ENCODE assay signal across 23 cellular contexts in genomic region chr17:79545251-79546005, GRCh38.
DNase-seq lines count a peak whose midpoint lies in the region; ATAC-seq and TF ChIP-seq lines count a peak whose summit lies in the region.
"Had no signal": no experiment of that assay in that cellular context is flagged by ENCODE, and none has a peak within 500 bp of the region (broad histone marks: within the 10 kb centered on the region; RNA-seq: fewer than 3 reads in every experiment).

No MANE protein-coding gene starts in this region.

- H3K27ac ChIP-seq in neuronal stem cell (replicated peaks; ENCODE audit: low read length): no peak overlapping the region
- H3K27ac ChIP-seq in tibial nerve: no peak overlapping the region
- H3K27ac ChIP-seq in left lung: no peak overlapping the region
- H3K27ac ChIP-seq: BLaER1 treated with 17β-estradiol and CSF1 and Interleukin-3, amounts not matched to agents 10 nM and 100 nM; SJCRH30 had no signal

- ATAC-seq in natural killer cell treated with Interleukin-12 subunit alpha and Interleukin-12 subunit beta and Interleukin-15 and Interleukin-18, amount 100 ng/mL, for 72 hours: no peak
- ATAC-seq in natural killer cell: no peak
- ATAC-seq in stimulated activated naive CD8-positive, alpha-beta T cell treated with anti-CD3 and anti-CD28 coated beads, Interleukin-15, amount 100 ng/mL, for 72 hours: no peak
- ATAC-seq in left lung: no peak
- ATAC-seq: K562 had no signal

- no peak overlapping the region for H3K4me3 ChIP-seq in neuronal stem cell (ENCODE audit: low read length in 2 of 2)
- no peak overlapping the region for H3K4me3 ChIP-seq in tibial nerve
- H3K4me3 ChIP-seq in left lung: no peak overlapping the region
- H3K4me3 ChIP-seq: BLaER1 treated with 17β-estradiol and CSF1 and Interleukin-3, amounts not matched to agents 10 nM and 100 nM; K562; MG63; SJCRH30 had no signal

- intact Hi-C loops in natural killer cell (cut with micrococcal nuclease): no loop called here
- intact Hi-C loops in left lung (cut with DNase I): no loop called here

- peak overlapping the region; percentile 41 for H2AK5ac ChIP-seq in neuronal stem cell (ENCODE audit: low read depth, low read length)

- H3K4me2 ChIP-seq in neuronal stem cell (ENCODE audit: insufficient read depth, low read length, poor library complexity, severe bottlenecking): no peak overlapping the region

- no peak overlapping the region for H4K8ac ChIP-seq in neuronal stem cell (ENCODE audit: low read depth, low read length)

- no peak overlapping the region for H3K27ac Mint-ChIP-seq in natural killer cell treated with Interleukin-12 subunit alpha and Interleukin-12 subunit beta and Interleukin-15 and Interleukin-18, amount 100 ng/mL, for 72 hours
- no peak overlapping the region for H3K27ac Mint-ChIP-seq in natural killer cell
- H3K27ac Mint-ChIP-seq in chondrocyte (ENCODE audit: unreplicated experiment): no peak overlapping the region
- H3K27ac Mint-ChIP-seq in stimulated activated naive CD8-positive, alpha-beta T cell treated with anti-CD3 and anti-CD28 coated beads, Interleukin-15, amount 100 ng/mL, for 72 hours: peak overlapping the region in 1 of 2 donors; percentile 85
- H3K27ac Mint-ChIP-seq: CD8-positive, alpha-beta memory T cell had no signal

- H2BK12ac ChIP-seq in neuronal stem cell (ENCODE audit: low read length): no peak overlapping the region

- no peak for TF ChIP-seq POLR2A in tibial nerve (IDR thresholded peaks at IDR 0.05)

- no peak overlapping the region for H3K4ac ChIP-seq in neuronal stem cell (ENCODE audit: low read length)

- H3K4me1 ChIP-seq in neuronal stem cell (ENCODE audit: control insufficient read depth in 2 of 2, insufficient read depth in 1 of 2, low read depth in 1 of 2, low read length in 2 of 2) (peaks cover 0 to 7% of the 10 kb centered on the region in 2 donors), tibial nerve (no peaks in the 10 kb centered on the region), left lung (no peaks in the 10 kb centered on the region)
- H3K4me1 ChIP-seq: SJCRH30 had no signal

- H3K9ac ChIP-seq in neuronal stem cell (ENCODE audit: low read depth, low read length, poor library complexity): peak overlapping the region; percentile 10
- H3K9ac ChIP-seq: BLaER1 treated with 17β-estradiol and CSF1 and Interleukin-3, amounts not matched to agents 10 nM and 100 nM had no signal

- peak overlapping the region; percentile 46 for H3K18ac ChIP-seq in neuronal stem cell (ENCODE audit: low read length)

- no peak overlapping the region for H3K14ac ChIP-seq in neuronal stem cell (ENCODE audit: low read length)

- peaks cover 0 to 23% (median 0%) of the 10 kb centered on the region in 3 experiments for H3K27me3 ChIP-seq in neuronal stem cell (ENCODE audit: control insufficient read depth in 3 of 3, insufficient read depth in 3 of 3, low read depth in 1 of 3, low read length in 3 of 3)
- H3K27me3 ChIP-seq in tibial nerve: peaks cover 0 to 8% of the 10 kb centered on the region in 2 donors
- peaks cover 0 to 58% of the 10 kb centered on the region in 2 donors for H3K27me3 ChIP-seq in left lung
- H3K27me3 ChIP-seq: BLaER1 treated with 17β-estradiol and CSF1 and Interleukin-3, amounts not matched to agents 10 nM and 100 nM had no signal

- H2BK5ac ChIP-seq in neuronal stem cell (ENCODE audit: low read length): no peak overlapping the region

- no peaks in the 10 kb centered on the region for H3K79me1 ChIP-seq in neuronal stem cell (ENCODE audit: low read depth, low read length)

- H2AFZ ChIP-seq in neuronal stem cell (ENCODE audit: low read length): no peak overlapping the region

- no peak overlapping the region for H3K4me3 Mint-ChIP-seq in natural killer cell treated with Interleukin-12 subunit alpha and Interleukin-12 subunit beta and Interleukin-15 and Interleukin-18, amount 100 ng/mL, for 72 hours
- H3K4me3 Mint-ChIP-seq in natural killer cell (no peak overlapping the region), chondrocyte (ENCODE audit: unreplicated experiment) (no peak overlapping the region)
- no peak overlapping the region for H3K4me3 Mint-ChIP-seq in stimulated activated naive CD8-positive, alpha-beta T cell treated with anti-CD3 and anti-CD28 coated beads, Interleukin-15, amount 100 ng/mL, for 72 hours
- H3K4me3 Mint-ChIP-seq: CD8-positive, alpha-beta memory T cell had no signal

- TF ChIP-seq EP300 in tibial nerve (IDR thresholded peaks at IDR 0.05): no peak

- no peaks in the 10 kb centered on the region for H3K9me3 ChIP-seq in neuronal stem cell (replicated peaks in 1 of 2; ENCODE audit: control insufficient read depth in 2 of 2, insufficient read depth in 1 of 2, low read depth in 1 of 2, low read length in 2 of 2)
- H3K9me3 ChIP-seq in tibial nerve: no peaks in the 10 kb centered on the region
- no peaks in the 10 kb centered on the region for H3K9me3 ChIP-seq in left lung
- H3K9me3 ChIP-seq: BLaER1 treated with 17β-estradiol and CSF1 and Interleukin-3, amounts not matched to agents 10 nM and 100 nM; MG63; SJCRH30 had no signal

- no peak overlapping the region for H3K23ac ChIP-seq in neuronal stem cell (ENCODE audit: low read depth, low read length, poor library complexity)

- no peaks in the 10 kb centered on the region for H3K27me3 Mint-ChIP-seq in natural killer cell treated with Interleukin-12 subunit alpha and Interleukin-12 subunit beta and Interleukin-15 and Interleukin-18, amount 100 ng/mL, for 72 hours
- H3K27me3 Mint-ChIP-seq in natural killer cell (ENCODE audit: low read depth in 2 of 2) (no peaks in the 10 kb centered on the region), chondrocyte (ENCODE audit: low read depth) (peaks cover 30% of the 10 kb centered on the region)
- peaks cover 26% of the 10 kb centered on the region for H3K27me3 Mint-ChIP-seq in stimulated activated naive CD8-positive, alpha-beta T cell treated with anti-CD3 and anti-CD28 coated beads, Interleukin-15, amount 100 ng/mL, for 72 hours

- no peak overlapping the region for H4K91ac ChIP-seq in neuronal stem cell (ENCODE audit: low read depth, low read length, poor library complexity)

- WGBS in neuronal stem cell (ENCODE audit: extremely low coverage in 2 of 2, insufficient read length in 2 of 2, insufficient replicate concordance in 1 of 2), 2 donors: no CpG with 5 or more reads among the region's 20 CpGs
- 69 to 84% methylated on average over 18 to 20 of the region's 20 CpGs for WGBS in tibial nerve, 2 donors

- H3K4me1 Mint-ChIP-seq in natural killer cell treated with Interleukin-12 subunit alpha and Interleukin-12 subunit beta and Interleukin-15 and Interleukin-18, amount 100 ng/mL, for 72 hours (ENCODE audit: low read depth in 2 of 2): peaks cover 2 to 7% of the 10 kb centered on the region in 2 donors
- H3K4me1 Mint-ChIP-seq in natural killer cell (peaks cover 0 to 26% of the 10 kb centered on the region in 2 donors), chondrocyte (ENCODE audit: low read depth) (no peaks in the 10 kb centered on the region)
- H3K4me1 Mint-ChIP-seq in stimulated activated naive CD8-positive, alpha-beta T cell treated with anti-CD3 and anti-CD28 coated beads, Interleukin-15, amount 100 ng/mL, for 72 hours: no peaks in the 10 kb centered on the region
- H3K4me1 Mint-ChIP-seq: CD8-positive, alpha-beta memory T cell had no signal

- no peaks in the 10 kb centered on the region for H3K36me3 Mint-ChIP-seq in natural killer cell treated with Interleukin-12 subunit alpha and Interleukin-12 subunit beta and Interleukin-15 and Interleukin-18, amount 100 ng/mL, for 72 hours
- H3K36me3 Mint-ChIP-seq in natural killer cell (no peaks in the 10 kb centered on the region), chondrocyte (ENCODE audit: low read depth) (no peaks in the 10 kb centered on the region)
- H3K36me3 Mint-ChIP-seq: CD8-positive, alpha-beta memory T cell had no signal

- no peaks in the 10 kb centered on the region for H3K9me3 Mint-ChIP-seq in natural killer cell treated with Interleukin-12 subunit alpha and Interleukin-12 subunit beta and Interleukin-15 and Interleukin-18, amount 100 ng/mL, for 72 hours
- H3K9me3 Mint-ChIP-seq in natural killer cell: no peaks in the 10 kb centered on the region
- no peaks in the 10 kb centered on the region for H3K9me3 Mint-ChIP-seq in chondrocyte (ENCODE audit: low read depth)
- no peaks in the 10 kb centered on the region for H3K9me3 Mint-ChIP-seq in stimulated activated naive CD8-positive, alpha-beta T cell treated with anti-CD3 and anti-CD28 coated beads, Interleukin-15, amount 100 ng/mL, for 72 hours

- H3K36me3 ChIP-seq in neuronal stem cell (replicated peaks in 1 of 2; ENCODE audit: control insufficient read depth in 2 of 2, insufficient read depth in 2 of 2, low read length in 2 of 2) (no peaks in the 10 kb centered on the region), tibial nerve (no peaks in the 10 kb centered on the region), left lung (no peaks in the 10 kb centered on the region)
- H3K36me3 ChIP-seq: BLaER1 treated with 17β-estradiol and CSF1 and Interleukin-3, amounts not matched to agents 10 nM and 100 nM; MG63; SJCRH30 had no signal

- DNase-seq in natural killer cell treated with Interleukin-12 subunit alpha and Interleukin-12 subunit beta and Interleukin-15 and Interleukin-18, amount 100 ng/mL, for 72 hours (ENCODE audit: low spot score): peak; percentile 29
- DNase-seq in natural killer cell: no peak
- peak; percentile 57 for DNase-seq in chondrocyte (ENCODE audit: low spot score)
- DNase-seq in neuronal stem cell (ENCODE audit: low spot score): no peak
- DNase-seq in tibial nerve (ENCODE audit: low spot score in 2 of 2): no peak
- DNase-seq in stimulated activated naive CD8-positive, alpha-beta T cell treated with anti-CD3 and anti-CD28 coated beads, Interleukin-15, amount 100 ng/mL, for 72 hours: no peak
- no peak for DNase-seq in iPS-NIHi7 (ENCODE audit: extremely low spot score)
- DNase-seq in left lung: no peak
- DNase-seq: 8988T; Calu3; CD8-positive, alpha-beta memory T cell; DMS53; MG63; NCI-H1092; NCI-H1436; NCI-H187 treated with DMSO at 0.1 percent for 48 hours; NCI-H2107; NCI-H2227 treated with DMSO at 0.1 percent for 48 hours; NCI-H510A treated with DMSO at 0.1 percent for 48 hours; NCI-H774 had no signal

- no peak overlapping the region for H2BK120ac ChIP-seq in neuronal stem cell (ENCODE audit: low read depth, low read length)

- TF ChIP-seq CTCF in natural killer cell (IDR thresholded peaks at IDR 0.05) (no peak), chondrocyte (IDR thresholded peaks at IDR 0.05) (no peak), tibial nerve (IDR thresholded peaks at IDR 0.05) (no peak), left lung (IDR thresholded peaks at IDR 0.05) (no peak)

- H2BK15ac ChIP-seq in neuronal stem cell (ENCODE audit: low read length): no peak overlapping the region

Comparison
In these comparisons a context has a peak if more than half of its experiments do, and no peak if none do; other contexts are left out.
1. DNase-seq: peak in natural killer cell treated with Interleukin-12 subunit alpha and Interleukin-12 subunit beta and Interleukin-15 and Interleukin-18, amount 100 ng/mL, for 72 hours (single experiment) and chondrocyte (single experiment); none in natural killer cell (single experiment), neuronal stem cell (single experiment), tibial nerve (0 of 2), stimulated activated naive CD8-positive, alpha-beta T cell treated with anti-CD3 and anti-CD28 coated beads, Interleukin-15, amount 100 ng/mL, for 72 hours (0 of 2), iPS-NIHi7 (single experiment) and left lung (0 of 2).